Comparison of ENCODE assay signal across 11 cellular contexts in the genomic region with DNA sequence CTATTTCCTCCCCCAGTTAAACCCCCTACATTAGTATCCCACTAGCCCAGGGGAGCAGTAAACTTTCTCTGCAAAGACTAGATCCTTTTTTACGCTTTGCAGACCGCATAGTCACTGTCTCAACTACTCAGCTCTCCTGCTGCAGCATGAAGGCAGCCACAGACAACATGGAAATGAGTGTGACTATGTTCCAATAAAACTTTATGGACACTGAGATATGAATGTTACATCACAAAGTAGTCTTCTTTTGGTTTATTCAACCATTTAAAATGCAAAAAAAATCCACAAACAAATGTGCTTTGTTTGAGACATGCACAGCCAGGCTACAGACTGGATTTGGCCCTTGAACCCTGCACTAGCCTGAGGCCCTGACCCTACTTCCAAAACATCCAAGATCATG. TPM values are rescaled to one million over a fixed set of nuclear protein-coding genes. Genes with fewer than 3 reads are reported as not detected.
DNase-seq lines count a peak whose midpoint lies in the region; TF ChIP-seq lines count a peak whose summit lies in the region.
"Had no signal": no experiment of that assay in that cellular context is flagged by ENCODE, and none has a peak within 500 bp of the region (broad histone marks: within the 10 kb centered on the region; RNA-seq: fewer than 3 reads in every experiment).

No MANE protein-coding gene starts in this region.

- no peaks in the 10 kb centered on the region for H4K20me1 ChIP-seq in OCI-LY7 (ENCODE audit: insufficient read depth, low read length)

- WGBS in endodermal cell (ENCODE audit: insufficient coverage in 1 of 2, insufficient read length in 1 of 2), 2 experiments: 95% methylated on average over 2 of the region's 2 CpGs; no CpG with 5 or more reads in 1 of the 2 experiments
- 70 to 80% methylated on average over 2 of the region's 2 CpGs for WGBS in tibial nerve, 2 donors

- peaks cover 41% of the 10 kb centered on the region for H3K4me1 ChIP-seq in CD8-positive, alpha-beta memory T cell (ENCODE audit: insufficient read depth, low read length)
- H3K4me1 ChIP-seq in OCI-LY7 (ENCODE audit: insufficient read depth, low read length, poor library complexity, severe bottlenecking) (peaks cover 16% of the 10 kb centered on the region), endodermal cell (ENCODE audit: control insufficient read depth, insufficient read depth, low read length) (no peaks in the 10 kb centered on the region), tibial nerve (peaks cover 0 to 47% (median 35%) of the 10 kb centered on the region in 4 donors)

- peaks cover 0 to 1% of the 10 kb centered on the region in 2 donors for H3K27me3 Mint-ChIP-seq in CD8-positive, alpha-beta memory T cell
- H3K27me3 Mint-ChIP-seq in endodermal cell (ENCODE audit: insufficient read depth) (no peaks in the 10 kb centered on the region), osteocyte (ENCODE audit: unreplicated experiment) (no peaks in the 10 kb centered on the region)

- peaks cover 0 to 61% (median 3%) of the 10 kb centered on the region in 3 donors for H3K36me3 Mint-ChIP-seq in CD8-positive, alpha-beta memory T cell
- peaks cover 14% of the 10 kb centered on the region for H3K36me3 Mint-ChIP-seq in endodermal cell (ENCODE audit: low read depth)
- H3K36me3 Mint-ChIP-seq in osteocyte (ENCODE audit: unreplicated experiment): peaks cover 9% of the 10 kb centered on the region

- no peak overlapping the region for H3K27ac ChIP-seq in CD8-positive, alpha-beta memory T cell (ENCODE audit: low read depth, low read length)
- H3K27ac ChIP-seq in OCI-LY7 (ENCODE audit: low read depth, low read length, poor library complexity, severe bottlenecking) (no peak overlapping the region), endodermal cell (ENCODE audit: low read depth, low read length) (no peak overlapping the region), tibial nerve (no peak overlapping the region)

- CTCF ChIA-PET in CD8-positive, alpha-beta memory T cell (lab: Charles Lee): interaction anchor here (0.6 to 2.0 kb wide), 3 partner anchors 11 to 796 kb away, joined by 3 to 11 read pairs (median 6); no protein-coding TSS in a partner anchor
- CTCF ChIA-PET in OCI-LY7 (lab: Charles Lee; ENCODE audit: unreplicated experiment): interaction anchor here (0.6 kb wide), 1 partner anchor 168 kb away, joined by 5 read pairs; no protein-coding TSS in a partner anchor

- peak overlapping the region; percentile 99 for H3K4me2 ChIP-seq in OCI-LY7 (ENCODE audit: low read length)

- H3K27ac Mint-ChIP-seq in CD8-positive, alpha-beta memory T cell: peak overlapping the region; percentile 11 to 100 (median 70)
- H3K27ac Mint-ChIP-seq in endodermal cell: no peak overlapping the region
- H3K27ac Mint-ChIP-seq in osteocyte (ENCODE audit: unreplicated experiment): no peak overlapping the region

- no TSS peak for BruUV-seq in OCI-LY7 (replicated peaks; lab: Mats Ljungman, UMichigan)

- no peak overlapping the region for H2AFZ ChIP-seq in OCI-LY7 (ENCODE audit: low read length)

- H3K36me3 ChIP-seq in CD8-positive, alpha-beta memory T cell (ENCODE audit: insufficient read depth, low read length): no peaks in the 10 kb centered on the region
- H3K36me3 ChIP-seq in OCI-LY7 (ENCODE audit: insufficient read depth, low read length): peaks cover 16% of the 10 kb centered on the region
- peaks cover 8% of the 10 kb centered on the region for H3K36me3 ChIP-seq in endodermal cell (ENCODE audit: control insufficient read depth, insufficient read depth, low read length)
- H3K36me3 ChIP-seq in tibial nerve: peaks cover 0 to 33% (median 0%) of the 10 kb centered on the region in 3 donors

- no peak overlapping the region for H3K4me3 ChIP-seq in CD8-positive, alpha-beta memory T cell (ENCODE audit: low read length)
- peak overlapping the region; percentile 82 for H3K4me3 ChIP-seq in OCI-LY7 (ENCODE audit: low read depth, low read length, poor library complexity, severe bottlenecking)
- H3K4me3 ChIP-seq in endodermal cell (ENCODE audit: low read length): peak overlapping the region; percentile 100
- H3K4me3 ChIP-seq in tibial nerve: no peak overlapping the region

- H3K79me2 ChIP-seq in OCI-LY7 (ENCODE audit: insufficient read depth, low read depth, low read length): peaks cover 34% of the 10 kb centered on the region

- H3K9me3 ChIP-seq in CD8-positive, alpha-beta memory T cell (ENCODE audit: low read length): no peaks in the 10 kb centered on the region
- H3K9me3 ChIP-seq in OCI-LY7 (ENCODE audit: low read length) (no peaks in the 10 kb centered on the region), endodermal cell (ENCODE audit: control insufficient read depth, low read length) (no peaks in the 10 kb centered on the region), tibial nerve (no peaks in the 10 kb centered on the region)

- no peaks in the 10 kb centered on the region for H3K9me2 ChIP-seq in OCI-LY7 (ENCODE audit: insufficient read depth, low read length)

- peak overlapping the region; percentile 64 to 98 (median 82) for H3K4me3 Mint-ChIP-seq in CD8-positive, alpha-beta memory T cell
- H3K4me3 Mint-ChIP-seq in endodermal cell (peak overlapping the region; percentile 94), osteocyte (ENCODE audit: unreplicated experiment) (peak overlapping the region; percentile 96)

- DNase-seq in CD8-positive, alpha-beta memory T cell: no peak
- DNase-seq in OCI-LY7 (ENCODE audit: low spot score) (no peak), endodermal cell (no peak), osteocyte (ENCODE audit: extremely low spot score, unreplicated experiment) (no peak), SW480 (ENCODE audit: low spot score) (no peak), tibial nerve (ENCODE audit: low spot score in 2 of 2) (no peak), hepatic stellate cell (ENCODE audit: low spot score) (no peak)
- DNase-seq: activated gamma-delta T cell treated with Interleukin-2 at 50 U/mL for 16 hours, dorsolateral prefrontal cortex had no signal

- POLR2A ChIA-PET in CD8-positive, alpha-beta memory T cell (lab: Charles Lee): no interaction called here
- POLR2A ChIA-PET in OCI-LY7 (lab: Charles Lee): no interaction called here

- no peak overlapping the region for H3K9ac ChIP-seq in endodermal cell (ENCODE audit: extremely low read depth, low read length, poor library complexity, severe bottlenecking)

- TF ChIP-seq POLR2A in tibial nerve (IDR thresholded peaks at IDR 0.05): no peak

- no peaks in the 10 kb centered on the region for H3K9me3 Mint-ChIP-seq in CD8-positive, alpha-beta memory T cell
- H3K9me3 Mint-ChIP-seq in endodermal cell: no peaks in the 10 kb centered on the region
- no peaks in the 10 kb centered on the region for H3K9me3 Mint-ChIP-seq in osteocyte (ENCODE audit: unreplicated experiment)

- peaks cover 60 to 70% (median 66%) of the 10 kb centered on the region in 3 donors for H3K4me1 Mint-ChIP-seq in CD8-positive, alpha-beta memory T cell
- H3K4me1 Mint-ChIP-seq in endodermal cell: peaks cover 21% of the 10 kb centered on the region
- H3K4me1 Mint-ChIP-seq in osteocyte (ENCODE audit: unreplicated experiment): peaks cover 51% of the 10 kb centered on the region

- intact Hi-C loops in OCI-LY7 (cut with micrococcal nuclease; ENCODE audit: unreplicated experiment): loop anchor here (5.0 kb wide), 1 partner anchor 153 kb away; no protein-coding TSS in a partner anchor

- TF ChIP-seq CTCF in OCI-LY7 (conservative IDR thresholded peaks at IDR 0.05; ENCODE audit: low read length) (no peak), endodermal cell (conservative IDR thresholded peaks at IDR 0.05) (no peak), osteocyte (IDR thresholded peaks at IDR 0.05) (no peak), tibial nerve (IDR thresholded peaks at IDR 0.05) (no peak)

- TF ChIP-seq EP300 in tibial nerve (IDR thresholded peaks at IDR 0.05): no peak

- no peaks in the 10 kb centered on the region for H3K27me3 ChIP-seq in CD8-positive, alpha-beta memory T cell (ENCODE audit: insufficient read depth, low read length, poor library complexity, severe bottlenecking)
- H3K27me3 ChIP-seq in endodermal cell (ENCODE audit: control insufficient read depth, insufficient read depth, low read length, poor library complexity, severe bottlenecking) (no peaks in the 10 kb centered on the region), tibial nerve (no peaks in the 10 kb centered on the region)
- H3K27me3 ChIP-seq: dorsolateral prefrontal cortex had no signal

RNA-seq across cellular contexts. Expression of gene RNASEK, which starts 1.9 kb away (rescaled TPM):
- total RNA-seq in CD8-positive, alpha-beta memory T cell: 100 to 1,000 TPM; 160 to 169 TPM
- 795 TPM for polyA plus RNA-seq in CD8-positive, alpha-beta memory T cell
- 110 and 145 TPM in 2 replicates for total RNA-seq in OCI-LY7 (2014; rRNA removed; shearing (Covaris generic))
- total RNA-seq in OCI-LY7 (2022) (126 and 139 TPM in 2 replicates), endodermal cell (100 to 1,000 TPM; 233 to 277 TPM), osteocyte (255 and 269 TPM in 2 replicates), tibial nerve (10 to 100 TPM; 17.8 to 83.4 (median 54.6) TPM)
- polyA plus RNA-seq in endodermal cell (2013, experiment 1 of 2): 221 TPM
- polyA plus RNA-seq in endodermal cell (2013, experiment 2 of 2): 204 TPM

RNA-seq across cellular contexts. Expression of gene BCL6B, which starts 12.3 kb away (rescaled TPM):
- total RNA-seq in CD8-positive, alpha-beta memory T cell: under 1 TPM; 0.24 to 0.59 TPM
- 0.09 TPM for polyA plus RNA-seq in CD8-positive, alpha-beta memory T cell
- total RNA-seq in OCI-LY7 (2014; rRNA removed; shearing (Covaris generic)): not detected in 2 replicates
- not detected in 2 replicates for total RNA-seq in OCI-LY7 (2022)
- total RNA-seq in endodermal cell: 1 to 10 TPM; 2.9 to 7.0 TPM
- 2.0 TPM for polyA plus RNA-seq in endodermal cell (2013, experiment 1 of 2)
- 1.1 TPM for polyA plus RNA-seq in endodermal cell (2013, experiment 2 of 2)
- total RNA-seq in osteocyte: not detected in 2 replicates
- 1 to 10 TPM; 1.9 to 8.1 (median 3.2) TPM for total RNA-seq in tibial nerve

RNA-seq across cellular contexts. Expression of gene ALOX12, which starts 14.7 kb away (rescaled TPM):
- total RNA-seq in CD8-positive, alpha-beta memory T cell: not detected
- 0.47 TPM for polyA plus RNA-seq in CD8-positive, alpha-beta memory T cell
- not detected in 2 replicates for total RNA-seq in OCI-LY7 (2014; rRNA removed; shearing (Covaris generic))
- total RNA-seq in OCI-LY7 (2022): not detected in 2 replicates
- under 1 TPM; 0.46 to 0.92 TPM for total RNA-seq in endodermal cell
- 0.18 TPM for polyA plus RNA-seq in endodermal cell (2013, experiment 1 of 2)
- polyA plus RNA-seq in endodermal cell (2013, experiment 2 of 2): not detected
- total RNA-seq in osteocyte: not detected in 2 replicates
- not detected for total RNA-seq in tibial nerve
- total RNA-seq: T-helper 2 cell treated with Interferon-gamma antibody and Interleukin-4, amounts not matched to agents 100 ng/mL and 5 ng/mL, for 36 hours had no signal

RNA-seq across cellular contexts. Expression of gene SLC16A13, which starts 25.3 kb away (rescaled TPM):
- total RNA-seq in CD8-positive, alpha-beta memory T cell: 1 to 10 TPM; 7.7 to 8.1 TPM
- 1.4 TPM for polyA plus RNA-seq in CD8-positive, alpha-beta memory T cell
- 0.77 and 2.8 TPM in 2 replicates for total RNA-seq in OCI-LY7 (2014; rRNA removed; shearing (Covaris generic))
- total RNA-seq in OCI-LY7 (2022) (18.3 and 22.5 TPM in 2 replicates), endodermal cell (10 to 100 TPM; 18.8 to 19.9 TPM), osteocyte (4.4 and 7.9 TPM in 2 replicates), tibial nerve (1 to 10 TPM in 2 of 4 donors, under 1 TPM in 2; 0.22 to 1.8 (median 1.1) TPM)
- polyA plus RNA-seq in endodermal cell (2013, experiment 1 of 2): 4.3 TPM
- 4.3 TPM for polyA plus RNA-seq in endodermal cell (2013, experiment 2 of 2)

RNA-seq across cellular contexts. Expression of gene SLC16A11, which starts 33.4 kb away (rescaled TPM):
- 1 to 10 TPM; 1.3 to 1.8 TPM for total RNA-seq in CD8-positive, alpha-beta memory T cell
- 1.6 TPM for polyA plus RNA-seq in CD8-positive, alpha-beta memory T cell
- total RNA-seq in OCI-LY7 (2014; rRNA removed; shearing (Covaris generic)): not detected in 2 replicates
- total RNA-seq in OCI-LY7 (2022): not detected in 2 replicates
- total RNA-seq in endodermal cell: under 1 TPM; 0.24 to 0.44 TPM
- 0.43 TPM for polyA plus RNA-seq in endodermal cell (2013, experiment 1 of 2)
- 0.54 TPM for polyA plus RNA-seq in endodermal cell (2013, experiment 2 of 2)
- 0.57 and 0.75 TPM in 2 replicates for total RNA-seq in osteocyte
- under 1 TPM in 1 of 4 donors, not detected in 3; 0.78 TPM for total RNA-seq in tibial nerve
- total RNA-seq: temporal lobe had no signal

Comparison
In these comparisons a context has a peak if more than half of its experiments do, and no peak if none do; other contexts are left out.
1. H3K4me3 ChIP-seq: peak in OCI-LY7 (single experiment) and endodermal cell (single experiment); none in CD8-positive, alpha-beta memory T cell (single experiment) and tibial nerve (0 of 4).
2. H3K27ac Mint-ChIP-seq: peak in CD8-positive, alpha-beta memory T cell (8 of 8); none in endodermal cell (single experiment) and osteocyte (single experiment).
3. Peak in every context shown above with its lines, with median percentiles within 50 percentile points of each other: H3K4me3 Mint-ChIP-seq.